In the genomic region with DNA sequence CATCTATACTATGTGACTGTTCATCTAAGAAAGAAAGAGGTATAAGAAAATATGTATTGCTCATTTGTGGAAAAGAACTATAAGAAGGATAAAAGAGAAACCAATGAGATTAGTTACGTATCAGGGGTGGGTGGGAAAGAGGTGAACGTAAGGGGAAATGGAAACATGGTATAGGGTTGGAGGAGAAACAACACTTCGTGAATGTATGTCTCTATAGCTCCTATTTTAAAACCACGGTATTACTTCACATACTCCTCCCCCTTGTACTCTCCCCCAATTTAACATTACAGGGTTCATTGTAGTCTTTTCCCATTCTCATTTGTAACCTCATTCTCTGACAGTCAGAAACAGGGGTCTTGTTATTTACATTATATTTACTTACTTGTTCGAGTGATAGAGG, we compare ENCODE assay signal across 28 cellular contexts.
"Had no signal": no experiment of that assay in that cellular context is flagged by ENCODE, and none has a peak within 500 bp of the region (broad histone marks: within the 10 kb centered on the region; RNA-seq: fewer than 3 reads in every experiment).

No MANE protein-coding gene starts in this region.

- H3K27me3 ChIP-seq: colonic mucosa, dorsolateral prefrontal cortex, esophagus muscularis mucosa, esophagus squamous epithelium, foreskin keratinocyte, gastrocnemius medialis, gastroesophageal sphincter, heart left ventricle, heart right ventricle had no signal

- H3K4me1 ChIP-seq: colonic mucosa, esophagus muscularis mucosa, esophagus squamous epithelium, foreskin keratinocyte, gastrocnemius medialis, gastroesophageal sphincter, heart left ventricle, heart right ventricle had no signal

- H3K27ac ChIP-seq: colonic mucosa, coronary artery, dorsolateral prefrontal cortex, epithelial cell of prostate, esophagus muscularis mucosa, esophagus squamous epithelium, foreskin keratinocyte, gastrocnemius medialis, gastroesophageal sphincter, heart left ventricle, heart right ventricle had no signal

- ATAC-seq: effector memory CD8-positive, alpha-beta T cell; esophagus mucosa; foreskin keratinocyte; gastrocnemius medialis; gastroesophageal sphincter; heart left ventricle; heart right ventricle had no signal

- FAIRE-seq: colon, endometrium, endothelial cell of umbilical vein, frontal cortex had no signal

- H3K4me3 ChIP-seq: colonic mucosa, coronary artery, dorsolateral prefrontal cortex, esophagus muscularis mucosa, esophagus squamous epithelium, gastrocnemius medialis, gastroesophageal sphincter, heart left ventricle, heart right ventricle had no signal

- DNase-seq: colonic mucosa; cortex of kidney; dermis blood vessel endothelial cell; dorsolateral prefrontal cortex; effector CD4-positive, alpha-beta T cell; effector CD8-positive, alpha-beta T cell; effector memory CD4-positive, alpha-beta T cell; effector memory CD8-positive, alpha-beta T cell; endodermal cell; erythroblast; esophagus squamous epithelium; foreskin fibroblast; foreskin keratinocyte; foreskin melanocyte; gastrocnemius medialis; glutamatergic neuron; head of caudate nucleus; heart left ventricle; heart right ventricle had no signal

- H3K36me3 ChIP-seq: colonic mucosa, esophagus muscularis mucosa, esophagus squamous epithelium, gastrocnemius medialis, gastroesophageal sphincter, heart left ventricle, heart right ventricle had no signal

- H3K9me3 ChIP-seq: colonic mucosa, esophagus muscularis mucosa, esophagus squamous epithelium, gastrocnemius medialis, gastroesophageal sphincter had no signal
